ENCODE assay signal across 7 cellular contexts in genomic region chr13:23715762-23716235, GRCh38.
DNase-seq lines count a peak whose midpoint lies in the region; ATAC-seq, FAIRE-seq and TF ChIP-seq lines count a peak whose summit lies in the region.

No MANE protein-coding gene starts in this region.

- CTCF ChIA-PET in H1 (lab: Charles Lee; ENCODE audit: partially characterized antibody): interaction anchor here (0.6 to 1.4 kb wide), 7 partner anchors 14 to 361 kb away, joined by 3 to 5 read pairs (median 3); partner anchors contain the start of gene MIPEP
- CTCF ChIA-PET in PC-9 (lab: Charles Lee): no interaction called here

- H3K23ac ChIP-seq in H1 (ENCODE audit: insufficient read length): no peak overlapping the region

- H3K4me2 ChIP-seq in H1 (ENCODE audit: insufficient read depth in 1 of 2, low read depth in 2 of 2, low read length in 2 of 2) (no peak overlapping the region), PC-9 (no peak overlapping the region)

- H3K79me2 ChIP-seq in H1 (ENCODE audit: control insufficient read depth in 1 of 2, insufficient read depth in 2 of 2, low read length in 2 of 2): no peaks in the 10 kb centered on the region
- no peaks in the 10 kb centered on the region for H3K79me2 ChIP-seq in PC-9 (ENCODE audit: low read depth)

- no peaks in the 10 kb centered on the region for H3F3A ChIP-seq in PC-9 (ENCODE audit: insufficient read depth, low read depth)

- no peak overlapping the region for H3K9ac ChIP-seq in H1 (replicated peaks in 1 of 4; ENCODE audit: extremely low read depth in 1 of 4, low read depth in 3 of 4, low read length in 3 of 4)

- no peak for TF ChIP-seq EP300 in H1 (IDR thresholded peaks at IDR 0.05; ENCODE audit: borderline replicate concordance in 1 of 2, low read depth in 2 of 2, low read length in 2 of 2)

- no peak overlapping the region for H4K8ac ChIP-seq in H1 (ENCODE audit: extremely low read depth, insufficient read depth, low read length)

- no peak overlapping the region for H3K27ac Mint-ChIP-seq in nephron progenitor cell

- no peak overlapping the region for H4K91ac ChIP-seq in H1 (replicated peaks; ENCODE audit: insufficient read length, low read length)

- H3K18ac ChIP-seq in H1 (ENCODE audit: extremely low read depth, low read length): no peak overlapping the region; the same call in 1 of the 2 replicates

- no peaks in the 10 kb centered on the region for H3K27me3 Mint-ChIP-seq in nephron progenitor cell (ENCODE audit: low read depth, poor library complexity)

- TF ChIP-seq RAD21 in H1 (IDR thresholded peaks at IDR 0.05 in 1 of 2, conservative IDR thresholded peaks at IDR 0.05 in 1 of 2; ENCODE audit: low read depth in 2 of 2, low read length in 2 of 2): peak; percentile 86 to 87

- H3K27ac ChIP-seq in H1 (ENCODE audit: low read depth, low read length) (no peak overlapping the region), PC-9 (no peak overlapping the region)

- no peak overlapping the region for H3K56ac ChIP-seq in H1 (replicated peaks; ENCODE audit: insufficient read length, low read depth, low read length)

- H2BK120ac ChIP-seq in H1 (replicated peaks; ENCODE audit: low read depth, low read length): no peak overlapping the region

- no peak overlapping the region for H4K5ac ChIP-seq in H1 (ENCODE audit: insufficient read length, low read depth, low read length)

- TF ChIP-seq POLR2A in H1 (IDR thresholded peaks at IDR 0.05; ENCODE audit: control extremely low read depth in 1 of 2, low read depth in 2 of 2, low read length in 2 of 2): no peak

- H3K23me2 ChIP-seq in H1 (ENCODE audit: low read depth, low read length): no peaks in the 10 kb centered on the region

- no peak overlapping the region for H2AK5ac ChIP-seq in H1 (ENCODE audit: low read depth, low read length)

- H3K27me3 ChIP-seq in GM06990 (replicated peaks; ENCODE audit: control insufficient read depth, insufficient read depth, low read length) (no peaks in the 10 kb centered on the region), H1 (replicated peaks in 1 of 4; ENCODE audit: control insufficient read depth in 3 of 4, extremely low read depth in 1 of 4, insufficient read depth in 3 of 4, low read length in 3 of 4) (no peaks in the 10 kb centered on the region), PC-9 (ENCODE audit: insufficient read depth, low read depth) (no peaks in the 10 kb centered on the region)

- no peak overlapping the region for H2BK15ac ChIP-seq in H1 (ENCODE audit: low read length)

- H3K14ac ChIP-seq in H1 (ENCODE audit: insufficient read length): no peak overlapping the region

- H3K36me3 ChIP-seq in GM06990 (ENCODE audit: control insufficient read depth, insufficient read depth, low read length) (no peaks in the 10 kb centered on the region), H1 (ENCODE audit: control insufficient read depth in 2 of 4, insufficient read depth in 4 of 4, low read length in 3 of 4) (no peaks in the 10 kb centered on the region), PC-9 (ENCODE audit: low read depth) (no peaks in the 10 kb centered on the region)

- H2BK5ac ChIP-seq in H1 (ENCODE audit: low read depth, low read length): no peak overlapping the region

- FAIRE-seq in H1 (lab: Jason Lieb, UNC): no peak

- no peak overlapping the region for H2BK20ac ChIP-seq in H1 (ENCODE audit: low read length)

- WGBS in H1 (ENCODE audit: extremely low coverage in 1 of 2, insufficient coverage in 1 of 2, insufficient read length in 1 of 2, insufficient replicate concordance in 2 of 2, low coverage in 1 of 2, low lambda C conversion rate in 2 of 2, missing lambda C conversion rate in 1 of 2), 2 experiments: 79% methylated on average over 10 of the region's 11 CpGs; no CpG with 5 or more reads in 1 of the 2 experiments

- no peaks in the 10 kb centered on the region for H3K4me1 Mint-ChIP-seq in nephron progenitor cell

- DNase-seq in GM06990 (ENCODE audit: extremely low read depth, insufficient read length) (no peak), H1 (ENCODE audit: low read depth in 1 of 2, low spot score in 2 of 2) (peak in 1 of 2 experiments; percentile 78), nephron progenitor cell (peak; percentile 20), PC-9 (no peak)
- DNase-seq in Jurkat, Clone E6-1 (ENCODE audit: low read depth, low spot score): peak; percentile 23

- H3K9me2 ChIP-seq in PC-9 (ENCODE audit: insufficient read depth): no peaks in the 10 kb centered on the region; the same call in 1 of the 2 replicates

- no TSS peak for BruUV-seq in PC-9 (replicated peaks; lab: Mats Ljungman, UMichigan)

- H3K4me3 ChIP-seq in GM06990 (replicated peaks; ENCODE audit: low read depth, low read length): no peak overlapping the region
- H3K4me3 ChIP-seq in Jurkat, Clone E6-1 (ENCODE audit: low read length): no peak overlapping the region
- H3K4me3 ChIP-seq in H1 (ENCODE audit: extremely low read depth in 1 of 4, insufficient read depth in 2 of 4, low read depth in 3 of 4, low read length in 4 of 4): no peak overlapping the region
- H3K4me3 ChIP-seq in PC-9: no peak overlapping the region

- H3K79me1 ChIP-seq in H1 (ENCODE audit: low read depth, low read length): no peaks in the 10 kb centered on the region

- H3K4me3 Mint-ChIP-seq in nephron progenitor cell: no peak overlapping the region

- POLR2A ChIA-PET in H1 (lab: Charles Lee; ENCODE audit: partially characterized antibody) (no interaction called here), PC-9 (lab: Charles Lee; ENCODE audit: unreplicated experiment) (no interaction called here)

- H3K4me1 ChIP-seq in H1 (replicated peaks in 1 of 4; ENCODE audit: control insufficient read depth in 3 of 4, insufficient read depth in 4 of 4, low read length in 3 of 4) (no peaks in the 10 kb centered on the region; a peak in 1 of 7 replicates), PC-9 (replicated peaks; ENCODE audit: insufficient read depth) (no peaks in the 10 kb centered on the region)

- TF ChIP-seq CTCF in GM06990 (IDR thresholded peaks at IDR 0.05; ENCODE audit: insufficient read depth, low read length, poor library complexity, severe bottlenecking) (peak; percentile 35), H1 (IDR thresholded peaks at IDR 0.05; ENCODE audit: control extremely low read depth in 1 of 3, insufficient read depth in 1 of 3, low read depth in 1 of 3, low read length in 3 of 3) (peak; percentile 72 to 82 (median 81)), nephron progenitor cell (IDR thresholded peaks at IDR 0.05) (no peak), PC-9 (conservative IDR thresholded peaks at IDR 0.05) (no peak)

- peaks cover 38% of the 10 kb centered on the region for H3K9me3 Mint-ChIP-seq in nephron progenitor cell

- H2AFZ ChIP-seq in H1 (ENCODE audit: low read length) (0 out of 2 replicates have a peak overlapping the region, but pooled peaks have one; percentile 87), PC-9 (no peak overlapping the region)

- H4K20me1 ChIP-seq in H1 (replicated peaks in 1 of 2; ENCODE audit: control insufficient read depth in 1 of 2, insufficient read depth in 2 of 2, low read length in 2 of 2): peaks cover 0 to 1% of the 10 kb centered on the region in 2 experiments
- H4K20me1 ChIP-seq in PC-9 (ENCODE audit: insufficient read depth): no peaks in the 10 kb centered on the region

- H3K4ac ChIP-seq in H1 (replicated peaks; ENCODE audit: insufficient read length, low read depth, low read length): no peak overlapping the region

- H3K9me3 ChIP-seq in H1 (ENCODE audit: insufficient read depth in 2 of 2, low read depth in 1 of 2, low read length in 1 of 2): 0 out of 4 replicates have a peak, but pooled peaks cover 0 to 5% of the 10 kb centered on the region in 2 experiments
- H3K9me3 ChIP-seq in PC-9 (ENCODE audit: insufficient read depth, low read depth): no peaks in the 10 kb centered on the region

- H2BK12ac ChIP-seq in H1 (ENCODE audit: low read depth, low read length): no peak overlapping the region

- ATAC-seq in GM21619 (IDR thresholded peaks at IDR 0.05; ENCODE audit: unreplicated experiment): no peak
- no peak for ATAC-seq in GM21576 (IDR thresholded peaks at IDR 0.05; ENCODE audit: unreplicated experiment)

- intact Hi-C loops in PC-9 (cut with micrococcal nuclease; ENCODE audit: unreplicated experiment): no loop called here

- peaks cover 18% of the 10 kb centered on the region for H3K36me3 Mint-ChIP-seq in nephron progenitor cell (ENCODE audit: low read depth)

TF ChIP-seq in H1, 55 proteins besides CTCF, POLR2A, EP300 and RAD21:
- TF ChIP-seq JUN (IDR thresholded peaks at IDR 0.05; ENCODE audit: low read depth, low read length) (no peak), TEAD4 (IDR thresholded peaks at IDR 0.05; ENCODE audit: low read depth, low read length) (0 out of 2 replicates have a peak, but pooled peaks have one; percentile 32)
TF ChIP-seq in H1: peak in this region for 1.

Comparison
In these comparisons a context has a peak if more than half of its experiments do, and no peak if none do; other contexts are left out.
1. DNase-seq: peak in Jurkat, Clone E6-1 (single experiment) and nephron progenitor cell (single experiment); none in GM06990 (single experiment) and PC-9 (0 of 2).
2. CTCF ChIP-seq: peak in GM06990 (single experiment) and H1 (3 of 3); none in nephron progenitor cell (single experiment) and PC-9 (single experiment).